In genomic region chr15:60844431-60845174, GRCh38 we compare ENCODE assay signal across 13 cellular contexts.
A peak's percentile ranks its signal among the peaks of the same experiment; 100 is the strongest.
DNase-seq lines count a peak whose midpoint lies in the region; ATAC-seq and TF ChIP-seq lines count a peak whose summit lies in the region.
"Had no signal": no experiment of that assay in that cellular context is flagged by ENCODE, and none has a peak within 500 bp of the region (broad histone marks: within the 10 kb centered on the region; RNA-seq: fewer than 3 reads in every experiment).

No MANE protein-coding gene starts in this region.

- peak overlapping the region; percentile 60 to 94 (median 91) for H3K27ac Mint-ChIP-seq in CD8-positive, alpha-beta memory T cell
- peak overlapping the region; percentile 86 for H3K27ac Mint-ChIP-seq in activated CD4-positive, alpha-beta T cell treated with anti-CD3 and anti-CD28 coated beads, Interleukin-2, amount 10 ng/mL, durations not matched to agents 7 days and 5 days
- H3K27ac Mint-ChIP-seq: stimulated activated memory B cell treated with anti-CD40 and anti-IgM and Interleukin-4, amounts not matched to agents 10 μg/mL and 1 μg/mL and 100 μg/mL, for 72 hours had no signal

- H3K36me3 ChIP-seq in CD8-positive, alpha-beta memory T cell (ENCODE audit: insufficient read depth, low read length), result no peaks in the 10 kb centered on the region
- peaks cover 3% of the 10 kb centered on the region for H3K36me3 ChIP-seq in left ventricle myocardium inferior
- H3K36me3 ChIP-seq in spleen, result no peaks in the 10 kb centered on the region
- H3K36me3 ChIP-seq: right atrium auricular region had no signal

- H3K9me3 ChIP-seq in CD8-positive, alpha-beta memory T cell (ENCODE audit: low read length), result no peaks in the 10 kb centered on the region
- no peaks in the 10 kb centered on the region for H3K9me3 ChIP-seq in left ventricle myocardium inferior (replicated peaks)
- H3K9me3 ChIP-seq in spleen, result no peaks in the 10 kb centered on the region
- H3K9me3 ChIP-seq: right atrium auricular region had no signal

- POLR2A ChIA-PET in CD8-positive, alpha-beta memory T cell (lab: Charles Lee), result interaction anchor here (0.6 to 1.7 kb wide), 10 partner anchors 8 to 1144 kb away, joined by 3 to 8 read pairs (median 4); no protein-coding TSS in a partner anchor
- POLR2A ChIA-PET in activated CD4-positive, alpha-beta T cell treated with anti-CD3 and anti-CD28 coated beads, Interleukin-2, amount 10 ng/mL, durations not matched to agents 7 days and 5 days (lab: Charles Lee), result interaction anchor here (0.6 to 0.9 kb wide), 2 partner anchors 36 to 195 kb away, joined by 3 read pairs; no protein-coding TSS in a partner anchor

- H3K36me3 Mint-ChIP-seq in CD8-positive, alpha-beta memory T cell, result no peaks in the 10 kb centered on the region
- peaks cover 7% of the 10 kb centered on the region for H3K36me3 Mint-ChIP-seq in activated CD4-positive, alpha-beta T cell treated with anti-CD3 and anti-CD28 coated beads, Interleukin-2, amount 10 ng/mL, durations not matched to agents 7 days and 5 days (ENCODE audit: low read depth)
- H3K36me3 Mint-ChIP-seq: stimulated activated memory B cell treated with anti-CD40 and anti-IgM and Interleukin-4, amounts not matched to agents 10 μg/mL and 1 μg/mL and 100 μg/mL, for 72 hours had no signal

- H3K4me3 Mint-ChIP-seq in CD8-positive, alpha-beta memory T cell, result peak overlapping the region; percentile 36 to 88 (median 83)
- H3K4me3 Mint-ChIP-seq in activated CD4-positive, alpha-beta T cell treated with anti-CD3 and anti-CD28 coated beads, Interleukin-2, amount 10 ng/mL, durations not matched to agents 7 days and 5 days, result peak overlapping the region; percentile 26
- H3K4me3 Mint-ChIP-seq: stimulated activated memory B cell treated with anti-CD40 and anti-IgM and Interleukin-4, amounts not matched to agents 10 μg/mL and 1 μg/mL and 100 μg/mL, for 72 hours had no signal

- CTCF ChIA-PET in CD8-positive, alpha-beta memory T cell (lab: Charles Lee), result interaction anchor here (0.6 to 5.7 kb wide), 14 partner anchors 11 to 1538 kb away, joined by 3 to 28 read pairs (median 4); no protein-coding TSS in a partner anchor
- CTCF ChIA-PET in activated CD4-positive, alpha-beta T cell treated with anti-CD3 and anti-CD28 coated beads, Interleukin-2, amount 10 ng/mL, durations not matched to agents 7 days and 5 days (lab: Charles Lee), result interaction anchor here (0.7 to 1.3 kb wide), 4 partner anchors 10 to 259 kb away, joined by 3 read pairs; no protein-coding TSS in a partner anchor

- ATAC-seq in HG03097 (IDR thresholded peaks at IDR 0.05; ENCODE audit: low FRiP score, unreplicated experiment), result no peak
- no peak for ATAC-seq in GM21825 (IDR thresholded peaks at IDR 0.05; ENCODE audit: unreplicated experiment)
- ATAC-seq: stimulated activated memory B cell treated with anti-CD40 and anti-IgM and Interleukin-4, amounts not matched to agents 10 μg/mL and 1 μg/mL and 100 μg/mL, for 72 hours had no signal

- intact Hi-C loops in left ventricle myocardium inferior (cut with micrococcal nuclease) (no loop called here), spleen (cut with DNase I; ENCODE audit: low total_unique reads) (no loop called here)

- no peak for TF ChIP-seq CTCF in left ventricle myocardium inferior (IDR thresholded peaks at IDR 0.05; ENCODE audit: borderline replicate concordance)
- no peak for TF ChIP-seq CTCF in spleen (IDR thresholded peaks at IDR 0.05 in 8 of 11, conservative IDR thresholded peaks at IDR 0.05 in 3 of 11)

- 52 to 73% (median 64%) methylated on average over 8 of the region's 8 CpGs for WGBS in spleen, 5 donors

- H3K4me3 ChIP-seq in CD8-positive, alpha-beta memory T cell (ENCODE audit: low read length), result peak overlapping the region; percentile 26
- H3K4me3 ChIP-seq in left ventricle myocardium inferior, result no peak overlapping the region
- peak overlapping the region in 1 of 8 donors; percentile 11 for H3K4me3 ChIP-seq in spleen
- H3K4me3 ChIP-seq: right atrium auricular region had no signal

- peak; percentile 57 to 88 (median 85) for DNase-seq in CD8-positive, alpha-beta memory T cell
- peak; percentile 87 for DNase-seq in activated CD4-positive, alpha-beta T cell treated with anti-CD3 and anti-CD28 coated beads, Interleukin-2, amount 10 ng/mL, durations not matched to agents 7 days and 5 days
- peak; percentile 84 for DNase-seq in activated effector memory CD4-positive, alpha-beta T cell treated with anti-CD3 and anti-CD28 coated beads, Interleukin-2, amount 50 U/mL, for 16 hours
- DNase-seq in stimulated activated CD4-positive, alpha-beta T cell treated with anti-CD3 and anti-CD28 coated beads, Interleukin-15, amount 100 ng/mL, for 24 hours, result peak; percentile 66
- DNase-seq in left ventricle myocardium inferior (no peak), spleen (no peak)
- DNase-seq: midbrain, NCI-H1417 treated with DMSO at 0.1 percent for 48 hours, NCI-H82 had no signal

- peak overlapping the region; percentile 18 for H3K27ac ChIP-seq in CD8-positive, alpha-beta memory T cell (ENCODE audit: low read depth, low read length)
- no peak overlapping the region for H3K27ac ChIP-seq in left ventricle myocardium inferior (replicated peaks)
- H3K27ac ChIP-seq in spleen, result peak overlapping the region in 4 of 8 donors; percentile 11 to 75 (median 48)
- H3K27ac ChIP-seq: right atrium auricular region had no signal

- no peaks in the 10 kb centered on the region for H3K27me3 Mint-ChIP-seq in CD8-positive, alpha-beta memory T cell
- peaks cover 20% of the 10 kb centered on the region for H3K27me3 Mint-ChIP-seq in activated CD4-positive, alpha-beta T cell treated with anti-CD3 and anti-CD28 coated beads, Interleukin-2, amount 10 ng/mL, durations not matched to agents 7 days and 5 days

- peaks cover 80 to 96% (median 85%) of the 10 kb centered on the region in 3 donors for H3K4me1 Mint-ChIP-seq in CD8-positive, alpha-beta memory T cell
- peaks cover 78% of the 10 kb centered on the region for H3K4me1 Mint-ChIP-seq in activated CD4-positive, alpha-beta T cell treated with anti-CD3 and anti-CD28 coated beads, Interleukin-2, amount 10 ng/mL, durations not matched to agents 7 days and 5 days
- H3K4me1 Mint-ChIP-seq: stimulated activated memory B cell treated with anti-CD40 and anti-IgM and Interleukin-4, amounts not matched to agents 10 μg/mL and 1 μg/mL and 100 μg/mL, for 72 hours had no signal

- no peak for TF ChIP-seq POLR2A in spleen (IDR thresholded peaks at IDR 0.05)

- H3K27me3 ChIP-seq in CD8-positive, alpha-beta memory T cell (ENCODE audit: insufficient read depth, low read length, poor library complexity, severe bottlenecking), result no peaks in the 10 kb centered on the region
- H3K27me3 ChIP-seq in left ventricle myocardium inferior (ENCODE audit: low read depth), result no peaks in the 10 kb centered on the region
- H3K27me3 ChIP-seq in spleen (replicated peaks in 1 of 7), result no peaks in the 10 kb centered on the region
- H3K27me3 ChIP-seq: right atrium auricular region had no signal

- H3K9me3 Mint-ChIP-seq in CD8-positive, alpha-beta memory T cell, result no peaks in the 10 kb centered on the region
- H3K9me3 Mint-ChIP-seq in activated CD4-positive, alpha-beta T cell treated with anti-CD3 and anti-CD28 coated beads, Interleukin-2, amount 10 ng/mL, durations not matched to agents 7 days and 5 days, result no peaks in the 10 kb centered on the region
- H3K9me3 Mint-ChIP-seq: stimulated activated memory B cell treated with anti-CD40 and anti-IgM and Interleukin-4, amounts not matched to agents 10 μg/mL and 1 μg/mL and 100 μg/mL, for 72 hours had no signal

- H3K4me1 ChIP-seq in CD8-positive, alpha-beta memory T cell (ENCODE audit: insufficient read depth, low read length), result peaks cover 78% of the 10 kb centered on the region
- no peaks in the 10 kb centered on the region for H3K4me1 ChIP-seq in left ventricle myocardium inferior
- H3K4me1 ChIP-seq in spleen, result peaks cover 6 to 59% (median 36%) of the 10 kb centered on the region in 6 donors
- H3K4me1 ChIP-seq: right atrium auricular region had no signal

Comparison
In these comparisons a context has a peak if more than half of its experiments do, and no peak if none do; other contexts are left out.
1. DNase-seq: peak in CD8-positive, alpha-beta memory T cell (5 of 5), activated CD4-positive, alpha-beta T cell treated with anti-CD3 and anti-CD28 coated beads, Interleukin-2, amount 10 ng/mL, durations not matched to agents 7 days and 5 days (single experiment), activated effector memory CD4-positive, alpha-beta T cell treated with anti-CD3 and anti-CD28 coated beads, Interleukin-2, amount 50 U/mL, for 16 hours (single experiment) and stimulated activated CD4-positive, alpha-beta T cell treated with anti-CD3 and anti-CD28 coated beads, Interleukin-15, amount 100 ng/mL, for 24 hours (single experiment); none in left ventricle myocardium inferior (single experiment) and spleen (single experiment).